21 cellular contexts compared by ENCODE assay signal in genomic region chr5:137405393-137405792, GRCh38.
"Had no signal": no experiment of that assay in that cellular context is flagged by ENCODE, and none has a peak within 500 bp of the region (broad histone marks: within the 10 kb centered on the region; RNA-seq: fewer than 3 reads in every experiment).

No MANE protein-coding gene starts in this region.

- H3K27me3 ChIP-seq: Peyer's patch, SJSA1 had no signal

- H3K36me3 ChIP-seq: Peyer's patch, SJSA1 had no signal

- H3K27ac ChIP-seq: PC-9, Peyer's patch, SJSA1, SK-N-MC had no signal

- H3K4me1 ChIP-seq: Peyer's patch, SJSA1 had no signal

- H2AFZ ChIP-seq: PC-9 had no signal

- H3K9me3 ChIP-seq: Peyer's patch, SJSA1 had no signal

- H3K4me2 ChIP-seq: PC-9 had no signal

- DNase-seq: KBM-7; MV-4-11; NCI-H1048; NCI-H1105; NCI-H1417; NCI-H1436 treated with DMSO at 0.1 percent for 48 hours; NCI-H1694; NCI-H187 treated with DMSO at 0.1 percent for 48 hours; NCI-H2081; NCI-H2107; NCI-H2227 treated with DMSO at 0.1 percent for 48 hours; NCI-H526 treated with DMSO at 0.1 percent for 48 hours; NCI-H774; NK-92 treated with Interleukin-12 subunit alpha and Interleukin-12 subunit beta, amount 100 ng/mL, for 24 hours; PC-9; Peyer's patch; Right ventricle myocardium superior; RPMI8226; SIG-M5 had no signal

- H3K4me3 ChIP-seq: PC-9, Peyer's patch, SJSA1, SK-N-MC had no signal
